ENCODE assay signal across 8 cellular contexts in genomic region chr21:25457411-25457810, GRCh38.
DNase-seq lines count a peak whose midpoint lies in the region; ATAC-seq and TF ChIP-seq lines count a peak whose summit lies in the region.

No MANE protein-coding gene starts in this region.

- TF ChIP-seq CTCF in A673 (conservative IDR thresholded peaks at IDR 0.05; ENCODE audit: low read depth, low read length) (no peak), fibroblast of the aortic adventitia (IDR thresholded peaks at IDR 0.05; ENCODE audit: insufficient read depth, low read length) (no peak), PC-9 (conservative IDR thresholded peaks at IDR 0.05) (no peak)

- H3K27ac ChIP-seq in A673 (ENCODE audit: low read depth, low read length, poor library complexity, severe bottlenecking) (no peak overlapping the region), SJCRH30 (peak overlapping the region; percentile 92), PC-9 (no peak overlapping the region)

- H3K9me2 ChIP-seq in PC-9 (ENCODE audit: insufficient read depth): no peaks in the 10 kb centered on the region

- H3K4me1 ChIP-seq in A673 (ENCODE audit: insufficient read depth, low read length, poor library complexity, severe bottlenecking) (no peaks in the 10 kb centered on the region), SJCRH30 (peaks cover 38% of the 10 kb centered on the region), PC-9 (replicated peaks; ENCODE audit: insufficient read depth) (no peaks in the 10 kb centered on the region)

- BruUV-seq in A673 (replicated peaks; lab: Mats Ljungman, UMichigan) (no TSS peak), PC-9 (replicated peaks; lab: Mats Ljungman, UMichigan) (no TSS peak)

- H3K4me2 ChIP-seq in PC-9: no peak overlapping the region

- H3K27me3 ChIP-seq in A673 (replicated peaks; ENCODE audit: insufficient read depth, low read depth, low read length, poor library complexity): no peaks in the 10 kb centered on the region
- no peaks in the 10 kb centered on the region for H3K27me3 ChIP-seq in SJCRH30
- H3K27me3 ChIP-seq in PC-9 (ENCODE audit: insufficient read depth, low read depth): no peaks in the 10 kb centered on the region

- H2AFZ ChIP-seq in PC-9: no peak overlapping the region

- no peaks in the 10 kb centered on the region for H4K20me1 ChIP-seq in PC-9 (ENCODE audit: insufficient read depth)

- H3K4me3 ChIP-seq in A673 (ENCODE audit: low read depth, low read length, poor library complexity, severe bottlenecking): no peak overlapping the region
- no peak overlapping the region for H3K4me3 ChIP-seq in SJCRH30
- peak overlapping the region; percentile 9 for H3K4me3 ChIP-seq in fibroblast of the aortic adventitia (ENCODE audit: low read depth, low read length)
- no peak overlapping the region for H3K4me3 ChIP-seq in PC-9

- no peaks in the 10 kb centered on the region for H3K36me3 ChIP-seq in A673 (ENCODE audit: insufficient read depth, low read length, poor library complexity, severe bottlenecking)
- H3K36me3 ChIP-seq in SJCRH30: no peaks in the 10 kb centered on the region
- no peaks in the 10 kb centered on the region for H3K36me3 ChIP-seq in PC-9 (ENCODE audit: low read depth)

- ATAC-seq in GM18861 (IDR thresholded peaks at IDR 0.05; ENCODE audit: unreplicated experiment) (peak; percentile 51), HG03045 (IDR thresholded peaks at IDR 0.05; ENCODE audit: unreplicated experiment) (peak; percentile 64)

- peak; percentile 11 for DNase-seq in A673 (ENCODE audit: low spot score)
- peak in 1 of 2 experiments; percentile 65 for DNase-seq in SJCRH30
- peak; percentile 72 for DNase-seq in fibroblast of the aortic adventitia (ENCODE audit: low read depth)
- DNase-seq in PC-9: no peak
- DNase-seq in cerebellar nuclear complex (lab: John Stamatoyannopoulos, UW): no peak
- DNase-seq in NCI-H1694 treated with DMSO at 0.1 percent for 48 hours (lab: John Stamatoyannopoulos, UW): no peak

- CTCF ChIA-PET in A673 (lab: Charles Lee) (no interaction called here), PC-9 (lab: Charles Lee) (no interaction called here)

- no peaks in the 10 kb centered on the region for H3F3A ChIP-seq in PC-9 (ENCODE audit: insufficient read depth, low read depth)

- H3K79me2 ChIP-seq in PC-9 (ENCODE audit: low read depth): no peaks in the 10 kb centered on the region

- POLR2A ChIA-PET in A673 (lab: Charles Lee; ENCODE audit: low non-redundant PET) (no interaction called here), PC-9 (lab: Charles Lee; ENCODE audit: unreplicated experiment) (no interaction called here)

- intact Hi-C loops in A673 (cut with micrococcal nuclease; ENCODE audit: unreplicated experiment) (no loop called here), PC-9 (cut with micrococcal nuclease; ENCODE audit: unreplicated experiment) (no loop called here)

- H3K9me3 ChIP-seq in A673 (ENCODE audit: low read depth, low read length, poor library complexity, severe bottlenecking) (no peaks in the 10 kb centered on the region), SJCRH30 (replicated peaks) (no peaks in the 10 kb centered on the region; the same call in 1 of the 2 replicates), PC-9 (ENCODE audit: insufficient read depth, low read depth) (no peaks in the 10 kb centered on the region)

Comparison
In these comparisons a context has a peak if more than half of its experiments do, and no peak if none do; other contexts are left out.
1. DNase-seq: peak in A673 (single experiment) and fibroblast of the aortic adventitia (single experiment); none in PC-9 (0 of 2), cerebellar nuclear complex (0 of 2) and NCI-H1694 treated with DMSO at 0.1 percent for 48 hours (single experiment).